In genomic region chr7:80830000-80830399, GRCh38 we compare ENCODE assay signal across 18 cellular contexts.
"Had no signal": no experiment of that assay in that cellular context is flagged by ENCODE, and none has a peak within 500 bp of the region (broad histone marks: within the 10 kb centered on the region; RNA-seq: fewer than 3 reads in every experiment).

No MANE protein-coding gene starts in this region.

- H3K27ac ChIP-seq: ovary, thoracic aorta, uterus had no signal

- ATAC-seq: activated CD4-positive, CD25-positive, alpha-beta regulatory T cell treated with anti-CD3 and anti-CD28 coated beads, Interleukin-2, amount 50 U/mL, for 24 hours; activated CD8-positive, alpha-beta memory T cell treated with anti-CD3 and anti-CD28 coated beads, Interleukin-2, amount 10 ng/mL, durations not matched to agents 7 days and 5 days; esophagus mucosa; left lobe of liver; stimulated activated naive CD8-positive, alpha-beta T cell treated with anti-CD3 and anti-CD28 coated beads, Interleukin-15, amount 100 ng/mL, for 72 hours had no signal

- H3K9me3 ChIP-seq: ovary, thoracic aorta, uterus had no signal

- H3K27me3 ChIP-seq: ovary, uterus had no signal

- H3K4me3 ChIP-seq: ovary, thoracic aorta, uterus had no signal

- H3K36me3 ChIP-seq: ovary, thoracic aorta, uterus had no signal

- DNase-seq: activated CD4-positive, alpha-beta T cell treated with anti-CD3 and anti-CD28 coated beads, Interleukin-2, amount 50 U/mL, for 48 hours; activated CD8-positive, alpha-beta memory T cell treated with anti-CD3 and anti-CD28 coated beads, Interleukin-2, amount 10 ng/mL, durations not matched to agents 7 days and 5 days; activated gamma-delta T cell; activated naive CD8-positive, alpha-beta T cell treated with anti-CD3 and anti-CD28 coated beads for 36 hours; activated T-cell treated with anti-CD3 and anti-CD28 coated beads, Interleukin-2, amount 50 U/mL, for 24 hours; anterior cingulate cortex; endodermal cell; glutamatergic neuron; mesenchymal stem cell; ovary; stimulated activated CD4-positive, alpha-beta T cell treated with anti-CD3 and anti-CD28 coated beads, Interleukin-15, amount 100 ng/mL, for 24 hours; stimulated activated CD4-positive, alpha-beta T cell treated with anti-CD3 and anti-CD28 coated beads, Interleukin-4, amount 100 ng/mL, for 24 hours; stimulated activated naive CD8-positive, alpha-beta T cell treated with anti-CD3 and anti-CD28 coated beads, Interleukin-15, amount 100 ng/mL, for 72 hours; uterus had no signal
